8 cellular contexts compared by ENCODE assay signal in genomic region chr5:140648132-140648432, GRCh38. TPM values are rescaled to one million over a fixed set of nuclear protein-coding genes. Genes with fewer than 3 reads are reported as not detected.
A peak's percentile ranks its signal among the peaks of the same experiment; 100 is the strongest.
DNase-seq lines count a peak whose midpoint lies in the region; ATAC-seq and TF ChIP-seq lines count a peak whose summit lies in the region.

No MANE protein-coding gene starts in this region.

- H3K4me1 Mint-ChIP-seq in brain, result peaks cover 48% of the 10 kb centered on the region

- CTCF ChIA-PET in HEK293 (lab: Yijun Ruan, JAX), result interaction anchor here (0.6 to 1.9 kb wide), 4 partner anchors 9 to 408 kb away, joined by 3 to 10 read pairs (median 3); no protein-coding TSS in a partner anchor

- H3K27ac Mint-ChIP-seq in brain, result peak overlapping the region; percentile 98 to 100 (median 99)

- POLR2A ChIA-PET in HEK293 (lab: Yijun Ruan, JAX), result interaction anchor here (0.5 to 2.6 kb wide), 40 partner anchors 8 to 1052 kb away, joined by 3 to 40 read pairs (median 6); partner anchors contain the start of genes ANKHD1, APBB3, CD14 and DND1

- no peak for ATAC-seq in esophagus mucosa

- peaks cover 50 to 74% of the 10 kb centered on the region in 2 experiments for H3K36me3 ChIP-seq in HEK293 (ENCODE audit: control insufficient read depth in 2 of 2, insufficient read depth in 1 of 2, low read length in 2 of 2)

- DNase-seq in ACHN (peak; percentile 16), HUDEP-2 (lab: John Stamatoyannopoulos, UW; ENCODE audit: unreplicated experiment in 76 of 76) (no peak), HuH-7 (ENCODE audit: low spot score) (no peak), kidney glomerular epithelial cell (lab: John Stamatoyannopoulos, UW) (no peak)

- no peaks in the 10 kb centered on the region for H3K27me3 ChIP-seq in mononuclear cell (ENCODE audit: insufficient read depth, low read length)

- H3K4me3 ChIP-seq in HEK293 (ENCODE audit: low read depth, low read length) (peak overlapping the region; percentile 80), mononuclear cell (ENCODE audit: low read length) (peak overlapping the region; percentile 81)

- H3K27me3 Mint-ChIP-seq in brain, result peaks cover 11% of the 10 kb centered on the region

- peaks cover 2% of the 10 kb centered on the region; the same call in 1 of the 2 replicates for H3K4me1 ChIP-seq in HEK293 (ENCODE audit: control insufficient read depth, insufficient read depth, low read length)
- H3K4me1 ChIP-seq in mononuclear cell (ENCODE audit: insufficient read depth, low read length), result peaks cover 35% of the 10 kb centered on the region

- H3K4me3 Mint-ChIP-seq in brain, result peak overlapping the region; percentile 100

- H3K36me3 Mint-ChIP-seq in brain, result peaks cover 71% of the 10 kb centered on the region

- in situ Hi-C loops in ACHN (cut with HindIII; ENCODE audit: low pct_ligation_motif_present, low pct_unique_long_range_greater_than_20kb, low sequenced_read_pairs), result no loop called here

- peaks cover 0 to 4% (median 0%) of the 10 kb centered on the region in 5 experiments for H3K9me3 Mint-ChIP-seq in brain

- H3K9me3 ChIP-seq in HEK293 (ENCODE audit: control insufficient read depth, insufficient read depth, low read depth, low read length) (no peaks in the 10 kb centered on the region), mononuclear cell (ENCODE audit: low read depth, low read length) (no peaks in the 10 kb centered on the region)

- TF ChIP-seq CTCF in HEK293 (tag by site-specific recombination; IDR thresholded peaks at IDR 0.05) (no peak), brain (conservative IDR thresholded peaks at IDR 0.05) (no peak)

- peak overlapping the region; percentile 20; the same call in 1 of the 2 replicates for H3K27ac ChIP-seq in HEK293 (ENCODE audit: extremely low read depth, low read depth, low read length)

TF ChIP-seq in HEK293, 187 proteins besides CTCF, POLR2A, EP300 and RAD21:
- TF ChIP-seq ZBTB21 (tag by site-specific recombination; IDR thresholded peaks at IDR 0.05) (0 out of 2 replicates have a peak, but pooled peaks have one; percentile 9), ZBTB17 (tag by site-specific recombination; IDR thresholded peaks at IDR 0.05) (0 out of 2 replicates have a peak, but pooled peaks have one; percentile 58), ZNF488 (tag by site-specific recombination; IDR thresholded peaks at IDR 0.05) (no peak), YY2 (tag by site-specific recombination; IDR thresholded peaks at IDR 0.05) (no peak), ZNF76 (tag by site-specific recombination; IDR thresholded peaks at IDR 0.05; ENCODE audit: borderline replicate concordance, low read depth) (no peak), ZBTB10 (tag by site-specific recombination; IDR thresholded peaks at IDR 0.05) (no peak), ZNF514 (tag by site-specific recombination; IDR thresholded peaks at IDR 0.05) (no peak)

RNA-seq across cellular contexts. Expression of gene IK, which starts 0.5 kb away (rescaled TPM):
- 145 TPM for polyA plus RNA-seq in brain (ENCODE audit: insufficient read depth, low read depth, low replicate concordance)
- 180 TPM for total RNA-seq in mononuclear cell
- total RNA-seq in esophagus mucosa, result 58.5 TPM

RNA-seq across cellular contexts. Expression of gene NDUFA2, which starts 0.7 kb away (rescaled TPM):
- 133 TPM for polyA plus RNA-seq in brain (ENCODE audit: insufficient read depth, low read depth, low replicate concordance)
- 43.2 TPM for total RNA-seq in mononuclear cell
- 49.9 TPM for total RNA-seq in esophagus mucosa

RNA-seq across cellular contexts. Expression of gene TMCO6, which starts 8.8 kb away (rescaled TPM):
- 7.6 TPM for polyA plus RNA-seq in brain (ENCODE audit: insufficient read depth, low read depth, low replicate concordance)
- total RNA-seq in mononuclear cell (13.7 TPM), esophagus mucosa (14.0 TPM)

RNA-seq across cellular contexts. Expression of gene CD14, which starts 15.1 kb away (rescaled TPM):
- polyA plus RNA-seq in brain (ENCODE audit: insufficient read depth, low read depth, low replicate concordance), result 22.3 TPM
- total RNA-seq in mononuclear cell (138 TPM), esophagus mucosa (6.7 TPM)

RNA-seq across cellular contexts. Expression of gene WDR55, which starts 16.6 kb away (rescaled TPM):
- 13.1 TPM for polyA plus RNA-seq in brain (ENCODE audit: insufficient read depth, low read depth, low replicate concordance)
- total RNA-seq in mononuclear cell, result 11.8 TPM
- 19.7 TPM for total RNA-seq in esophagus mucosa
